In the genomic region with DNA sequence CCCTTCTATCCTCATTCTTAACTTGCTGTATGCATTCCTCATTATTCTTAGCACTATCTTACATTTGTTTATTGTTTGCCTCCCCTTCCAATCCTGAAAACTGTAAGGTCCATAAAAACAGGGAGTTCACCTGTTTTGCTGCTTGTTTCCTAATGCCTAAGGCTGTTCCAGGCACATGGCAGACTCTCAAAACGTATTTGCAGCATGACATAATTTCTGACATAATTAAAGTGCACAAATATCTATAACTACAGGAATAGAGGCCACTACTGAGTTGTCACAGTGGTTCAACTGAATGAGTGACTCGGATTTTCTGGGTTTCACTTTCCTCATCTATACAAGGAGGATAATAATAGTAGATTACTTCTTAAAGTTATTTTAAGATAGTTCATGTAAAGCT, we compare ENCODE assay signal across 10 cellular contexts.
DNase-seq lines count a peak whose midpoint lies in the region; ATAC-seq and TF ChIP-seq lines count a peak whose summit lies in the region.
"Had no signal": no experiment of that assay in that cellular context is flagged by ENCODE, and none has a peak within 500 bp of the region (broad histone marks: within the 10 kb centered on the region; RNA-seq: fewer than 3 reads in every experiment).

No MANE protein-coding gene starts in this region.

- H3K4me2 ChIP-seq in PC-3 (ENCODE audit: low read length), result no peak overlapping the region

- H3K9me2 ChIP-seq in PC-3 (replicated peaks; ENCODE audit: low read length), result no peaks in the 10 kb centered on the region

- H3K4me3 ChIP-seq in PC-3 (ENCODE audit: low read length) (no peak overlapping the region), adrenal gland (no peak overlapping the region)

- H3K4me1 Mint-ChIP-seq in stimulated activated naive CD8-positive, alpha-beta T cell treated with anti-CD3 and anti-CD28 coated beads, Interleukin-15, Interleukin-2, amounts not matched to agents 100 ng/mL and 50 ng/mL, for 24 hours (ENCODE audit: low read depth), result peaks cover 46% of the 10 kb centered on the region
- peaks cover 35 to 37% of the 10 kb centered on the region in 2 donors for H3K4me1 Mint-ChIP-seq in effector memory CD8-positive, alpha-beta T cell (ENCODE audit: low read depth in 2 of 2)

- H3K4me1 ChIP-seq in PC-3 (ENCODE audit: insufficient read depth, low read length) (no peaks in the 10 kb centered on the region), adrenal gland (replicated peaks in 1 of 2) (peaks cover 6 to 7% of the 10 kb centered on the region in 2 donors)

- intact Hi-C loops in PC-3 (cut with micrococcal nuclease) (no loop called here), adrenal gland (cut with DNase I) (no loop called here)

- 0 out of 2 replicates have a peak, but pooled peaks cover 3% of the 10 kb centered on the region for H4K20me1 ChIP-seq in PC-3 (ENCODE audit: low read length)

- H3K4me3 Mint-ChIP-seq in stimulated activated naive CD8-positive, alpha-beta T cell treated with anti-CD3 and anti-CD28 coated beads, Interleukin-15, Interleukin-2, amounts not matched to agents 100 ng/mL and 50 ng/mL, for 24 hours, result peak overlapping the region; percentile 96
- peak overlapping the region; percentile 86 to 99 for H3K4me3 Mint-ChIP-seq in effector memory CD8-positive, alpha-beta T cell

- CTCF ChIA-PET in PC-3 (lab: Charles Lee), result no interaction called here

- TF ChIP-seq POLR2A in adrenal gland (IDR thresholded peaks at IDR 0.05), result no peak

- no peak for ATAC-seq in stimulated activated naive CD8-positive, alpha-beta T cell treated with anti-CD3 and anti-CD28 coated beads, Interleukin-15, Interleukin-2, amounts not matched to agents 100 U/mL and 50 U/mL, for 24 hours
- ATAC-seq in PC-3, result peak; percentile 45
- no peak for ATAC-seq in effector memory CD8-positive, alpha-beta T cell (replicated peaks)

- POLR2A ChIA-PET in PC-3 (lab: Charles Lee; ENCODE audit: unreplicated experiment), result interaction anchor here (0.7 kb wide), 1 partner anchor 80 kb away, joined by 3 read pairs; no protein-coding TSS in a partner anchor

- H3K79me2 ChIP-seq in PC-3 (ENCODE audit: low read length), result no peaks in the 10 kb centered on the region

- WGBS in adrenal gland, 4 donors, result 55 to 72% (median 61%) methylated on average over 2 of the region's 2 CpGs

- no peak for TF ChIP-seq CTCF in PC-3 (conservative IDR thresholded peaks at IDR 0.05; ENCODE audit: low read depth, low read length)
- TF ChIP-seq CTCF in adrenal gland (IDR thresholded peaks at IDR 0.05), result no peak

- no peaks in the 10 kb centered on the region for H3K9me3 ChIP-seq in PC-3 (ENCODE audit: low read length)
- H3K9me3 ChIP-seq in adrenal gland (replicated peaks in 1 of 3), result no peaks in the 10 kb centered on the region

- H3K36me3 ChIP-seq in PC-3 (ENCODE audit: low read depth, low read length) (no peaks in the 10 kb centered on the region), adrenal gland (replicated peaks in 1 of 2) (no peaks in the 10 kb centered on the region)
- H3K36me3 ChIP-seq: brain microvascular endothelial cell had no signal

- no peaks in the 10 kb centered on the region for H3K27me3 Mint-ChIP-seq in stimulated activated naive CD8-positive, alpha-beta T cell treated with anti-CD3 and anti-CD28 coated beads, Interleukin-15, Interleukin-2, amounts not matched to agents 100 ng/mL and 50 ng/mL, for 24 hours
- H3K27me3 Mint-ChIP-seq in effector memory CD8-positive, alpha-beta T cell, result no peaks in the 10 kb centered on the region

- H3F3A ChIP-seq in PC-3 (ENCODE audit: low read length, unreplicated experiment), result no peaks in the 10 kb centered on the region

- no peak overlapping the region for H2AFZ ChIP-seq in PC-3 (ENCODE audit: low read length)

- no peak overlapping the region for H3K27ac ChIP-seq in PC-3 (ENCODE audit: low read length)
- no peak overlapping the region for H3K27ac ChIP-seq in adrenal gland
- H3K27ac ChIP-seq: brain microvascular endothelial cell had no signal

- peaks cover 8% of the 10 kb centered on the region for H3K36me3 Mint-ChIP-seq in stimulated activated naive CD8-positive, alpha-beta T cell treated with anti-CD3 and anti-CD28 coated beads, Interleukin-15, Interleukin-2, amounts not matched to agents 100 ng/mL and 50 ng/mL, for 24 hours (ENCODE audit: low read depth)
- peaks cover 19% of the 10 kb centered on the region for H3K36me3 Mint-ChIP-seq in effector memory CD8-positive, alpha-beta T cell (ENCODE audit: insufficient read depth)

- no peaks in the 10 kb centered on the region for H3K9me3 Mint-ChIP-seq in stimulated activated naive CD8-positive, alpha-beta T cell treated with anti-CD3 and anti-CD28 coated beads, Interleukin-15, Interleukin-2, amounts not matched to agents 100 ng/mL and 50 ng/mL, for 24 hours
- no peaks in the 10 kb centered on the region for H3K9me3 Mint-ChIP-seq in effector memory CD8-positive, alpha-beta T cell

- H3K27ac Mint-ChIP-seq in stimulated activated naive CD8-positive, alpha-beta T cell treated with anti-CD3 and anti-CD28 coated beads, Interleukin-15, Interleukin-2, amounts not matched to agents 100 ng/mL and 50 ng/mL, for 24 hours, result peak overlapping the region; percentile 98
- H3K27ac Mint-ChIP-seq in effector memory CD8-positive, alpha-beta T cell, result peak overlapping the region; percentile 90 to 95

- BruUV-seq in PC-3 (replicated peaks; lab: Mats Ljungman, UMichigan), result no TSS peak

- H3K9ac ChIP-seq in PC-3 (ENCODE audit: low read length), result no peak overlapping the region

- H3K27me3 ChIP-seq in PC-3 (ENCODE audit: low read length) (no peaks in the 10 kb centered on the region), adrenal gland (no peaks in the 10 kb centered on the region)
- H3K27me3 ChIP-seq: brain microvascular endothelial cell had no signal

- DNase-seq in stimulated activated naive CD8-positive, alpha-beta T cell treated with anti-CD3 and anti-CD28 coated beads, Interleukin-15, Interleukin-2, amounts not matched to agents 100 U/mL and 50 U/mL, for 24 hours, result no peak
- DNase-seq in PC-3 (no peak), Kasumi-1 (lab: John Stamatoyannopoulos, UW) (no peak), cerebellum (ENCODE audit: low spot score) (no peak), adrenal gland (no peak)
- no peak for DNase-seq in effector memory CD8-positive, alpha-beta T cell
- DNase-seq in central memory CD4-positive, alpha-beta T cell, result no peak
- DNase-seq: activated CD4-positive, alpha-beta T cell treated with anti-CD3 and anti-CD28 coated beads for 48 hours; brain microvascular endothelial cell had no signal
